Comparison of ENCODE assay signal across 1 cellular context in the genomic region with DNA sequence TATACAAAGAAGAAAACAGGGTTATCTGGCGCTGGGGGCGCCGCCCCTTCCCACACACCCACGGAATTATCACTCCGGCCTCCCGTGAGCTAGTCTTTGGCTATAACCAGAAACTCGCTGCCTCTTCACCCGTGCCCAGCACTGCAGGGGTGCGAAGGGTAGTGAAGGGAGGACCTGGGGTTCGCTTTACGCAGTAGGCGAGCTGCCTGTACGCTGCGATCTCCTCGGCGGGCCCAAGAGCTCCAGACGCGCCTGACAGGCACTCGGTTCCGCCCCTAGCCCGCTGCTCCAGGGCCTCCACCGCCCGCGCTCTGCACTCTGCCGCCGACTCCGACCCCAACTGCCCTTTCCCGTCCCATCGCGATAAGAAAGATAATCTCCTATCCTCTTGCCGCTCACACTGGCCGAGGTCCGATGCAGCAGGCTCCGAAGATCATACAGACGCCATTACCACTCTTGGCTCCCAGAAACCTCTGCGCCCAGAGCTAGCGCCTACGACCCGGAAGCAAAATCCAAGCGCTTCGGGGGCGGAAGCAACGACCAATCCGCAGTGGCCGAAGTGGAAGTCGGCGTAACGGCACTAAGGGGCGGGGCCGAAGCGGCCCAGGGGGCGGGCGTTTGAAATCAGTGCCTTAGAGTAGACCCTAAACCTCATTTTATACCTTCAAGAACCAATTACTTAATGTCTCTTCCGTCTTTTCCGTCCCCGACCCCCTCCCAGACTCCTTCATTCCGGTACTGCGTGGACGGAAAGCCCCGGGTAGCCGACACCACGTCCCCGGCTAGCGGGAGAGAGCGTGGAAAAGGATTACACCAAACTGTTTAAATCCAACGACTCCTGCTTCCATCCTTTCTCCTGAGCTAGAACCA.
TF ChIP-seq lines count a peak whose summit lies in the region.

Gene CWC15 (minus strand): TSS at position 458 of the 870 bp plus-strand sequence. CDS start 1,371 bp downstream, outside the sequence.
Gene KDM4D (plus strand): TSS at position 611 of the 870 bp plus-strand sequence. CDS start 23,664 bp downstream, outside the sequence.

TF ChIP-seq in HEK293, 187 proteins besides CTCF, POLR2A, EP300 and RAD21 (continued from another document):
- TF ChIP-seq, protein P1, sequence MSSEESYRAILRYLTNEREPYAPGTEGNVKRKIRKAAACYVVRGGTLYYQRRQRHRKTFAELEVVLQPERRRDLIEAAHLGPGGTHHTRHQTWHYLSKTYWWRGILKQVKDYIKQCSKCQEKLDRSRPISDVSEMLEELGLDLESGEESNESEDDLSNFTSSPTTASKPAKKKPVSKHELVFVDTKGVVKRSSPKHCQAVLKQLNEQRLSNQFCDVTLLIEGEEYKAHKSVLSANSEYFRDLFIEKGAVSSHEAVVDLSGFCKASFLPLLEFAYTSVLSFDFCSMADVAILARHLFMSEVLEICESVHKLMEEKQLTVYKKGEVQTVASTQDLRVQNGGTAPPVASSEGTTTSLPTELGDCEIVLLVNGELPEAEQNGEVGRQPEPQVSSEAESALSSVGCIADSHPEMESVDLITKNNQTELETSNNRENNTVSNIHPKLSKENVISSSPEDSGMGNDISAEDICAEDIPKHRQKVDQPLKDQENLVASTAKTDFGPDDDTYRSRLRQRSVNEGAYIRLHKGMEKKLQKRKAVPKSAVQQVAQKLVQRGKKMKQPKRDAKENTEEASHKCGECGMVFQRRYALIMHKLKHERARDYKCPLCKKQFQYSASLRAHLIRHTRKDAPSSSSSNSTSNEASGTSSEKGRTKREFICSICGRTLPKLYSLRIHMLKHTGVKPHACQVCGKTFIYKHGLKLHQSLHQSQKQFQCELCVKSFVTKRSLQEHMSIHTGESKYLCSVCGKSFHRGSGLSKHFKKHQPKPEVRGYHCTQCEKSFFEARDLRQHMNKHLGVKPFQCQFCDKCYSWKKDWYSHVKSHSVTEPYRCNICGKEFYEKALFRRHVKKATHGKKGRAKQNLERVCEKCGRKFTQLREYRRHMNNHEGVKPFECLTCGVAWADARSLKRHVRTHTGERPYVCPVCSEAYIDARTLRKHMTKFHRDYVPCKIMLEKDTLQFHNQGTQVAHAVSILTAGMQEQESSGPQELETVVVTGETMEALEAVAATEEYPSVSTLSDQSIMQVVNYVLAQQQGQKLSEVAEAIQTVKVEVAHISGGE (tag by site-specific recombination; conservative IDR thresholded peaks at IDR 0.05; ENCODE audit: low read depth): peak; percentile 45
- TF ChIP-seq ZXDB (tag by site-specific recombination; IDR thresholded peaks at IDR 0.05): peak; percentile 45; the same call in 1 of the 2 replicates
- no peak for TF ChIP-seq ZNF561 (tag by site-specific recombination; IDR thresholded peaks at IDR 0.05; ENCODE audit: borderline replicate concordance)
- TF ChIP-seq, protein P2, sequence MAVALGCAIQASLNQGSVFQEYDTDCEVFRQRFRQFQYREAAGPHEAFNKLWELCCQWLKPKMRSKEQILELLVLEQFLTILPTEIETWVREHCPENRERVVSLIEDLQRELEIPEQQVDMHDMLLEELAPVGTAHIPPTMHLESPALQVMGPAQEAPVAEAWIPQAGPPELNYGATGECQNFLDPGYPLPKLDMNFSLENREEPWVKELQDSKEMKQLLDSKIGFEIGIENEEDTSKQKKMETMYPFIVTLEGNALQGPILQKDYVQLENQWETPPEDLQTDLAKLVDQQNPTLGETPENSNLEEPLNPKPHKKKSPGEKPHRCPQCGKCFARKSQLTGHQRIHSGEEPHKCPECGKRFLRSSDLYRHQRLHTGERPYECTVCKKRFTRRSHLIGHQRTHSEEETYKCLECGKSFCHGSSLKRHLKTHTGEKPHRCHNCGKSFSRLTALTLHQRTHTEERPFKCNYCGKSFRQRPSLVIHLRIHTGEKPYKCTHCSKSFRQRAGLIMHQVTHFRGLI (tag by site-specific recombination; IDR thresholded peaks at IDR 0.05): 0 out of 2 replicates have a peak, but pooled peaks have one; percentile 45
- TF ChIP-seq, protein P3, sequence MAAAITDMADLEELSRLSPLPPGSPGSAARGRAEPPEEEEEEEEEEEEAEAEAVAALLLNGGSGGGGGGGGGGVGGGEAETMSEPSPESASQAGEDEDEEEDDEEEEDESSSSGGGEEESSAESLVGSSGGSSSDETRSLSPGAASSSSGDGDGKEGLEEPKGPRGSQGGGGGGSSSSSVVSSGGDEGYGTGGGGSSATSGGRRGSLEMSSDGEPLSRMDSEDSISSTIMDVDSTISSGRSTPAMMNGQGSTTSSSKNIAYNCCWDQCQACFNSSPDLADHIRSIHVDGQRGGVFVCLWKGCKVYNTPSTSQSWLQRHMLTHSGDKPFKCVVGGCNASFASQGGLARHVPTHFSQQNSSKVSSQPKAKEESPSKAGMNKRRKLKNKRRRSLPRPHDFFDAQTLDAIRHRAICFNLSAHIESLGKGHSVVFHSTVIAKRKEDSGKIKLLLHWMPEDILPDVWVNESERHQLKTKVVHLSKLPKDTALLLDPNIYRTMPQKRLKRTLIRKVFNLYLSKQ (tag by site-specific recombination; IDR thresholded peaks at IDR 0.05; ENCODE audit: borderline replicate concordance): no peak
- no peak for TF ChIP-seq IKZF3 (tag by site-specific recombination; IDR thresholded peaks at IDR 0.05)
- TF ChIP-seq YY2 (tag by site-specific recombination; IDR thresholded peaks at IDR 0.05): peak; percentile 83
- TF ChIP-seq ZNF558 (tag by site-specific recombination; IDR thresholded peaks at IDR 0.05): no peak
- TF ChIP-seq HOXC10 (CRISPR knock-in tag; IDR thresholded peaks at IDR 0.05): no peak
- TF ChIP-seq ZNF76 (tag by site-specific recombination; IDR thresholded peaks at IDR 0.05; ENCODE audit: borderline replicate concordance, low read depth): peak; percentile 91
- TF ChIP-seq, protein P4, sequence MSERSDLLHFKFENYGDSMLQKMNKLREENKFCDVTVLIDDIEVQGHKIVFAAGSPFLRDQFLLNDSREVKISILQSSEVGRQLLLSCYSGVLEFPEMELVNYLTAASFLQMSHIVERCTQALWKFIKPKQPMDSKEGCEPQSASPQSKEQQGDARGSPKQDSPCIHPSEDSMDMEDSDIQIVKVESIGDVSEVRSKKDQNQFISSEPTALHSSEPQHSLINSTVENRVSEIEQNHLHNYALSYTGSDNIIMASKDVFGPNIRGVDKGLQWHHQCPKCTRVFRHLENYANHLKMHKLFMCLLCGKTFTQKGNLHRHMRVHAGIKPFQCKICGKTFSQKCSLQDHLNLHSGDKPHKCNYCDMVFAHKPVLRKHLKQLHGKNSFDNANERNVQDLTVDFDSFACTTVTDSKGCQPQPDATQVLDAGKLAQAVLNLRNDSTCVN (tag by site-specific recombination; optimal IDR thresholded peaks at IDR 0.05): peak; percentile 1
- TF ChIP-seq ZNF391 (tag by site-specific recombination; IDR thresholded peaks at IDR 0.05; ENCODE audit: borderline replicate concordance, low read depth): no peak
- peak; percentile 43 for TF ChIP-seq ZBTB17 (tag by site-specific recombination; IDR thresholded peaks at IDR 0.05)
- peak; percentile 92 for TF ChIP-seq SP2 (tag by site-specific recombination; IDR thresholded peaks at IDR 0.05)
- peak; percentile 25; the same call in 1 of the 2 replicates for TF ChIP-seq GLIS1 (tag by site-specific recombination; IDR thresholded peaks at IDR 0.05)
- TF ChIP-seq ZNF311 (tag by site-specific recombination; IDR thresholded peaks at IDR 0.05; ENCODE audit: borderline replicate concordance): no peak
- TF ChIP-seq SCRT1 (tag by site-specific recombination; IDR thresholded peaks at IDR 0.05; ENCODE audit: borderline replicate concordance): no peak
- TF ChIP-seq ZSCAN18 (tag by site-specific recombination; IDR thresholded peaks at IDR 0.05): no peak
- no peak for TF ChIP-seq ZFP37 (tag by site-specific recombination; IDR thresholded peaks at IDR 0.05)
- no peak for TF ChIP-seq ZSCAN16 (tag by site-specific recombination; IDR thresholded peaks at IDR 0.05)
- no peak for TF ChIP-seq ZBTB6 (tag by site-specific recombination; IDR thresholded peaks at IDR 0.05)
- peak; percentile 41; the same call in 1 of the 2 replicates for TF ChIP-seq ZNF629 (tag by site-specific recombination; IDR thresholded peaks at IDR 0.05)
- TF ChIP-seq PRDM1 (tag by site-specific recombination; IDR thresholded peaks at IDR 0.05): 0 out of 2 replicates have a peak, but pooled peaks have one; percentile 19
- no peak for TF ChIP-seq MZF1 (tag by site-specific recombination; IDR thresholded peaks at IDR 0.05; ENCODE audit: borderline replicate concordance)
- TF ChIP-seq KLF9 (tag by site-specific recombination; IDR thresholded peaks at IDR 0.05; ENCODE audit: low read depth): peak; percentile 19; the same call in 1 of the 2 replicates
- TF ChIP-seq ZNF791 (tag by site-specific recombination; IDR thresholded peaks at IDR 0.05): no peak
- 0 out of 2 replicates have a peak, but pooled peaks have one; percentile 30 for TF ChIP-seq SP7 (tag by site-specific recombination; IDR thresholded peaks at IDR 0.05)
- peak; percentile 47; the same call in 1 of the 2 replicates for TF ChIP-seq ZFHX2 (tag by site-specific recombination; conservative IDR thresholded peaks at IDR 0.05)
- no peak for TF ChIP-seq ZNF529 (tag by site-specific recombination; IDR thresholded peaks at IDR 0.05; ENCODE audit: insufficient replicate concordance)
- no peak for TF ChIP-seq SCRT2 (tag by site-specific recombination; IDR thresholded peaks at IDR 0.05)
- 0 out of 2 replicates have a peak, but pooled peaks have one; percentile 32 for TF ChIP-seq ZNF341 (tag by site-specific recombination; IDR thresholded peaks at IDR 0.05; ENCODE audit: low read depth)
- TF ChIP-seq, protein P5, sequence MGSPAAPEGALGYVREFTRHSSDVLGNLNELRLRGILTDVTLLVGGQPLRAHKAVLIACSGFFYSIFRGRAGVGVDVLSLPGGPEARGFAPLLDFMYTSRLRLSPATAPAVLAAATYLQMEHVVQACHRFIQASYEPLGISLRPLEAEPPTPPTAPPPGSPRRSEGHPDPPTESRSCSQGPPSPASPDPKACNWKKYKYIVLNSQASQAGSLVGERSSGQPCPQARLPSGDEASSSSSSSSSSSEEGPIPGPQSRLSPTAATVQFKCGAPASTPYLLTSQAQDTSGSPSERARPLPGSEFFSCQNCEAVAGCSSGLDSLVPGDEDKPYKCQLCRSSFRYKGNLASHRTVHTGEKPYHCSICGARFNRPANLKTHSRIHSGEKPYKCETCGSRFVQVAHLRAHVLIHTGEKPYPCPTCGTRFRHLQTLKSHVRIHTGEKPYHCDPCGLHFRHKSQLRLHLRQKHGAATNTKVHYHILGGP (tag by site-specific recombination; IDR thresholded peaks at IDR 0.05): no peak
- TF ChIP-seq ZNF501 (tag by site-specific recombination; IDR thresholded peaks at IDR 0.05): peak; percentile 51
- TF ChIP-seq ZNF324 (tag by site-specific recombination; IDR thresholded peaks at IDR 0.05): 0 out of 2 replicates have a peak, but pooled peaks have one; percentile 22
- no peak for TF ChIP-seq ZNF157 (tag by site-specific recombination; IDR thresholded peaks at IDR 0.05)
- peak; percentile 59; the same call in 1 of the 2 replicates for TF ChIP-seq KLF16 (tag by site-specific recombination; IDR thresholded peaks at IDR 0.05)
- no peak for TF ChIP-seq TCF7L2 (IDR thresholded peaks at IDR 0.05; ENCODE audit: borderline replicate concordance, low read depth, low read length)
- TF ChIP-seq ZNF658 (tag by site-specific recombination; IDR thresholded peaks at IDR 0.05): no peak
- TF ChIP-seq ZNF610 (tag by site-specific recombination; IDR thresholded peaks at IDR 0.05; ENCODE audit: borderline replicate concordance): 0 out of 2 replicates have a peak, but pooled peaks have one; percentile 24
